In genomic region chr7:39565538-39565937, GRCh38 we compare ENCODE assay signal across 8 cellular contexts. TPM values are rescaled to one million over a fixed set of nuclear protein-coding genes. Genes with fewer than 3 reads are reported as not detected.
A peak's percentile ranks its signal among the peaks of the same experiment; 100 is the strongest.
DNase-seq lines count a peak whose midpoint lies in the region; ATAC-seq and TF ChIP-seq lines count a peak whose summit lies in the region.

No MANE protein-coding gene starts in this region.

- no peaks in the 10 kb centered on the region; the same call in 1 of the 2 replicates for H4K20me1 ChIP-seq in PC-3 (ENCODE audit: low read length)

- peaks cover 13% of the 10 kb centered on the region for H3K4me1 ChIP-seq in PC-3 (ENCODE audit: insufficient read depth, low read length)
- H3K4me1 ChIP-seq in parathyroid adenoma, result peaks cover 18% of the 10 kb centered on the region

- ATAC-seq in PC-3, result peak; percentile 82
- ATAC-seq in esophagus mucosa, result peak; percentile 61
- no peak for ATAC-seq in HG03354 (IDR thresholded peaks at IDR 0.05; ENCODE audit: poor library complexity, severe bottlenecking, unreplicated experiment)
- ATAC-seq in HG03457 (IDR thresholded peaks at IDR 0.05; ENCODE audit: unreplicated experiment), result no peak
- ATAC-seq in GM18517 (IDR thresholded peaks at IDR 0.05; ENCODE audit: unreplicated experiment), result no peak

- H3K79me2 ChIP-seq in PC-3 (ENCODE audit: low read length) (peaks cover 18% of the 10 kb centered on the region), parathyroid adenoma (peaks cover 2% of the 10 kb centered on the region)

- H3K27ac ChIP-seq in PC-3 (ENCODE audit: low read length) (peak overlapping the region; percentile 99), parathyroid adenoma (peak overlapping the region; percentile 90)

- TF ChIP-seq CTCF in GM12865 (IDR thresholded peaks at IDR 0.05; ENCODE audit: insufficient read depth, low read depth, low read length, missing control alignments) (no peak), PC-3 (conservative IDR thresholded peaks at IDR 0.05; ENCODE audit: low read depth, low read length) (no peak), parathyroid adenoma (IDR thresholded peaks at IDR 0.05) (no peak)

- H3K4me3 ChIP-seq in GM12865 (ENCODE audit: low read depth, low read length) (peak overlapping the region; percentile 65), PC-3 (ENCODE audit: low read length) (peak overlapping the region; percentile 97), parathyroid adenoma (ENCODE audit: low read depth, low read length) (peak overlapping the region; percentile 76)

- H3F3A ChIP-seq in PC-3 (ENCODE audit: low read length, unreplicated experiment), result no peaks in the 10 kb centered on the region

- intact Hi-C loops in PC-3 (cut with micrococcal nuclease), result no loop called here

- peak overlapping the region; percentile 97 for H2AFZ ChIP-seq in PC-3 (ENCODE audit: low read length)
- peak overlapping the region; percentile 94 for H2AFZ ChIP-seq in parathyroid adenoma

- DNase-seq in GM12865 (ENCODE audit: low read depth) (no peak), PC-3 (peak; percentile 78), NCI-H2171 (lab: John Stamatoyannopoulos, UW) (no peak)

- H3K9me3 ChIP-seq in PC-3 (ENCODE audit: low read length), result no peaks in the 10 kb centered on the region
- no peaks in the 10 kb centered on the region for H3K9me3 ChIP-seq in parathyroid adenoma (ENCODE audit: control insufficient read depth, low read length)

- peak overlapping the region; percentile 99 for H3K9ac ChIP-seq in PC-3 (ENCODE audit: low read length)
- peak overlapping the region; percentile 49 for H3K9ac ChIP-seq in parathyroid adenoma

- H3K9me2 ChIP-seq in PC-3 (replicated peaks; ENCODE audit: low read length), result no peaks in the 10 kb centered on the region

- CTCF ChIA-PET in PC-3 (lab: Charles Lee), result no interaction called here

- H3K4me2 ChIP-seq in PC-3 (ENCODE audit: low read length) (peak overlapping the region; percentile 99), parathyroid adenoma (ENCODE audit: low read length) (peak overlapping the region; percentile 84)

- BruUV-seq in PC-3 (replicated peaks; lab: Mats Ljungman, UMichigan), result TSS peak; percentile 94

- POLR2A ChIA-PET in PC-3 (lab: Charles Lee; ENCODE audit: unreplicated experiment), result no interaction called here

- no peaks in the 10 kb centered on the region for H3K27me3 ChIP-seq in PC-3 (ENCODE audit: low read length)
- no peaks in the 10 kb centered on the region for H3K27me3 ChIP-seq in parathyroid adenoma (ENCODE audit: control insufficient read depth, insufficient read depth, low read length)

- no peaks in the 10 kb centered on the region for H3K36me3 ChIP-seq in PC-3 (ENCODE audit: low read depth, low read length)
- no peaks in the 10 kb centered on the region for H3K36me3 ChIP-seq in parathyroid adenoma (ENCODE audit: control insufficient read depth, insufficient read depth, low read length)

RNA-seq across cellular contexts. Expression of gene YAE1, which starts 0.7 kb away (rescaled TPM):
- total RNA-seq in PC-3 (2014; rRNA removed) (14.7 and 23.6 TPM in 2 replicates), esophagus mucosa (12.0 TPM)

RNA-seq across cellular contexts. Expression of gene RALA, which starts 57.8 kb away (rescaled TPM):
- total RNA-seq in PC-3 (2014; rRNA removed) (7.5 and 12.9 TPM in 2 replicates), esophagus mucosa (48.2 TPM)

Comparison
In these comparisons a context has a peak if more than half of its experiments do, and no peak if none do; other contexts are left out.
1. ATAC-seq: peak in PC-3 (single experiment) and esophagus mucosa (single experiment); none in HG03354 (single experiment), HG03457 (single experiment) and GM18517 (single experiment).
2. Peak in every context shown above with its lines, with median percentiles within 50 percentile points of each other: H3K4me3 ChIP-seq.